In the genomic region with DNA sequence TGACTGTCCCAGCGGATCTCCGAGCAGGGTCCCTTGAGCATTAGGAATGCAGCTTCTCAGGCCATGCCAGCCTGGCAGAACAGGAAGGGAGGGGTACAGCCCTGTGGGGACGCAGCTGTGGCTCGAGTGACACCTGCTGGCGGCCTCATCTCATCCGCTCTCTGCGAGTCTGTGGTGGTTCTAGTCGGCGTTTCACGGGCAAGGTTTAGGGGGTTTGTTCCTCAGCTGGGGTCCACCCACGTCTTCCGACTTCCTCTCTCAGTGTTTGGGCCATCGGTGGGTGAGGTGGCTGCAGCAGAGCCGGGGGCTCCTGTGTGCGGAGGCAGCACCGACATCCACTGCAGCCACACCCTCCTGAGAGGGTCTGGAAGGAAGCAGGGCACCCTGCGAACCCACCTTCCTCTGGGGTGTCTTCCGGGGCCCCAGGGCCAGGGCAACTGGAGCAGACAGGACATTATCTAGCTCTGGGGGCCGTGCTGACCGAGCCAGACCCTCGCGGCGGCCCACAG, we compare ENCODE assay signal across 9 cellular contexts. TPM values are rescaled to one million over a fixed set of nuclear protein-coding genes. Genes with fewer than 3 reads are reported as not detected.
A peak's percentile ranks its signal among the peaks of the same experiment; 100 is the strongest.
DNase-seq lines count a peak whose midpoint lies in the region; ATAC-seq, FAIRE-seq and TF ChIP-seq lines count a peak whose summit lies in the region.
"Had no signal": no experiment of that assay in that cellular context is flagged by ENCODE, and none has a peak within 500 bp of the region (broad histone marks: within the 10 kb centered on the region; RNA-seq: fewer than 3 reads in every experiment).

No MANE protein-coding gene starts in this region.

- no peak overlapping the region for H2BK15ac ChIP-seq in IMR-90 (ENCODE audit: low read depth, low read length)

- CTCF ChIA-PET in IMR-90 (lab: Yijun Ruan, JAX): interaction anchor here (0.6 to 2.8 kb wide), 18 partner anchors 8 to 242 kb away, joined by 3 to 10 read pairs (median 4); no protein-coding TSS in a partner anchor

- ATAC-seq in IMR-90 (ENCODE audit: low read depth) (peak; percentile 77), foreskin keratinocyte (peak; percentile 33)

- H3K79me1 ChIP-seq in IMR-90 (ENCODE audit: low read depth in 1 of 2, low read length in 2 of 2): no peaks in the 10 kb centered on the region

- H4K91ac ChIP-seq in IMR-90 (ENCODE audit: insufficient read depth, low read depth, low read length): no peak overlapping the region

- H4K5ac ChIP-seq in IMR-90 (ENCODE audit: low read depth, low read length): no peak overlapping the region

- peak; percentile 69 for TF ChIP-seq CTCF in D721Med (IDR thresholded peaks at IDR 0.05; ENCODE audit: insufficient read depth, missing control alignments)
- peak; percentile 65 for TF ChIP-seq CTCF in IMR-90 (conservative IDR thresholded peaks at IDR 0.05; ENCODE audit: low read depth, low read length)
- peak; percentile 74 for TF ChIP-seq CTCF in foreskin keratinocyte (conservative IDR thresholded peaks at IDR 0.05)
- peak; percentile 42 for TF ChIP-seq CTCF in parathyroid adenoma (IDR thresholded peaks at IDR 0.05)
- TF ChIP-seq CTCF in tibial nerve (IDR thresholded peaks at IDR 0.05): peak in 4 of 5 experiments; percentile 38 to 57 (median 52)

- WGBS in IMR-90 (ENCODE audit: extremely low coverage in 2 of 2, insufficient read length in 1 of 2), 2 experiments: 35% methylated on average over 3 of the region's 23 CpGs; no CpG with 5 or more reads in 1 of the 2 experiments
- WGBS in tibial nerve, 2 donors: 19 to 42% methylated on average over 8 to 19 of the region's 23 CpGs

- H3K18ac ChIP-seq in IMR-90 (ENCODE audit: low read depth, low read length): no peak overlapping the region

- H3K4me2 ChIP-seq in IMR-90 (ENCODE audit: low read depth, low read length) (peak overlapping the region; percentile 21; the same call in 1 of the 2 replicates), parathyroid adenoma (ENCODE audit: low read length) (no peak overlapping the region)

- H2AFZ ChIP-seq in IMR-90 (replicated peaks; ENCODE audit: low read length, poor library complexity): peak overlapping the region; percentile 70
- peak overlapping the region; percentile 53 for H2AFZ ChIP-seq in parathyroid adenoma

- no peaks in the 10 kb centered on the region for H3K79me2 ChIP-seq in parathyroid adenoma

- DNase-seq in D721Med (ENCODE audit: insufficient read length, low spot score) (no peak), IMR-90 (peak; percentile 19), SJSA1 (ENCODE audit: low read depth in 1 of 2, low spot score in 2 of 2) (peak; percentile 73 to 79), foreskin keratinocyte (peak in 1 of 2 donors; percentile 17), tibial nerve (ENCODE audit: low spot score in 2 of 2) (peak in 1 of 2 donors; percentile 7), KG1 (lab: John Stamatoyannopoulos, UW) (no peak)
- peak; percentile 88 for DNase-seq in activated effector memory CD4-positive, alpha-beta T cell treated with anti-CD3 and anti-CD28 coated beads, Interleukin-2, amount 50 U/mL, for 16 hours

- H2BK5ac ChIP-seq in IMR-90 (ENCODE audit: low read depth, low read length, poor library complexity, severe bottlenecking): no peak overlapping the region

- no peak overlapping the region for H3K56ac ChIP-seq in IMR-90 (ENCODE audit: extremely low read depth, insufficient read depth, low read length)

- intact Hi-C loops in IMR-90 (cut with micrococcal nuclease): loop anchor here (1.0 to 10.0 kb wide), 6 partner anchors 47 to 1071 kb away; a partner anchor contains a TSS

- H3K4ac ChIP-seq in IMR-90 (ENCODE audit: low read depth, low read length): no peak overlapping the region

- H3K9me3 ChIP-seq in IMR-90 (ENCODE audit: control insufficient read depth, insufficient read depth, low read length) (peaks cover 8% of the 10 kb centered on the region), SJSA1 (replicated peaks) (peaks cover 12% of the 10 kb centered on the region), parathyroid adenoma (ENCODE audit: control insufficient read depth, low read length) (no peaks in the 10 kb centered on the region), tibial nerve (peaks cover 0 to 13% (median 0%) of the 10 kb centered on the region in 4 donors)

- TF ChIP-seq EP300 in tibial nerve (IDR thresholded peaks at IDR 0.05): no peak

- H3K27me3 ChIP-seq in IMR-90 (ENCODE audit: control insufficient read depth, insufficient read depth, low read length) (peaks cover 36% of the 10 kb centered on the region), SJSA1 (replicated peaks) (peaks cover 22% of the 10 kb centered on the region), foreskin keratinocyte (peaks cover 51% of the 10 kb centered on the region), parathyroid adenoma (ENCODE audit: control insufficient read depth, insufficient read depth, low read length) (no peaks in the 10 kb centered on the region), tibial nerve (peaks cover 0 to 21% of the 10 kb centered on the region in 2 donors)

- H3K4me3 ChIP-seq in IMR-90 (ENCODE audit: insufficient read depth, low read depth, low read length) (no peak overlapping the region), SJSA1 (peak overlapping the region; percentile 5; the same call in 1 of the 2 replicates), parathyroid adenoma (ENCODE audit: low read depth, low read length) (no peak overlapping the region), tibial nerve (peak overlapping the region in 2 of 4 donors; percentile 4 to 14)

- H3K9me1 ChIP-seq in IMR-90 (ENCODE audit: insufficient read depth, low read length): no peaks in the 10 kb centered on the region

- H2BK120ac ChIP-seq in IMR-90 (ENCODE audit: low read depth, low read length): no peak overlapping the region

- no peak overlapping the region for H4K8ac ChIP-seq in IMR-90 (ENCODE audit: low read depth in 2 of 2, low read length in 2 of 2)

- no peak overlapping the region for H2AK5ac ChIP-seq in IMR-90 (ENCODE audit: low read depth, low read length)

- dilution Hi-C loops in IMR-90 (cut with HindIII; ENCODE audit: low sequenced_read_pairs, unreplicated experiment): no loop called here

- H3K9ac ChIP-seq in IMR-90 (ENCODE audit: low read depth, low read length) (no peak overlapping the region), parathyroid adenoma (no peak overlapping the region)

- peak overlapping the region; percentile 81 for H2AK9ac ChIP-seq in IMR-90 (replicated peaks; ENCODE audit: low read depth, low read length, poor library complexity)

- TF ChIP-seq POLR2A in IMR-90 (IDR thresholded peaks at IDR 0.05; ENCODE audit: low read depth, low read length) (no peak), tibial nerve (IDR thresholded peaks at IDR 0.05) (no peak)

- in situ Hi-C loops in IMR-90 (cut with MboI; ENCODE audit: low sequenced_read_pairs): loop anchor here (5.0 to 10.0 kb wide), 2 partner anchors 218 to 311 kb away; no protein-coding TSS in a partner anchor

- no peaks in the 10 kb centered on the region for H3K36me3 ChIP-seq in IMR-90 (ENCODE audit: control insufficient read depth, insufficient read depth, low read length)
- H3K36me3 ChIP-seq in SJSA1: no peaks in the 10 kb centered on the region
- no peaks in the 10 kb centered on the region for H3K36me3 ChIP-seq in parathyroid adenoma (ENCODE audit: control insufficient read depth, insufficient read depth, low read length)
- no peaks in the 10 kb centered on the region for H3K36me3 ChIP-seq in tibial nerve

- no peak overlapping the region for H3K14ac ChIP-seq in IMR-90 (replicated peaks; ENCODE audit: low read depth, low read length)

- no peaks in the 10 kb centered on the region for H4K20me1 ChIP-seq in IMR-90 (ENCODE audit: insufficient read depth, low read length)

- BruUV-seq in IMR-90 (replicated peaks; lab: Mats Ljungman, UMichigan): no TSS peak

- H3K23ac ChIP-seq in IMR-90 (ENCODE audit: low read depth, low read length): no peak overlapping the region

- FAIRE-seq in D721Med (lab: Jason Lieb, UNC): no peak

- H3K4me1 ChIP-seq in IMR-90 (ENCODE audit: control insufficient read depth, insufficient read depth, low read length) (no peaks in the 10 kb centered on the region), SJSA1 (replicated peaks) (peaks cover 16% of the 10 kb centered on the region), foreskin keratinocyte (no peaks in the 10 kb centered on the region), parathyroid adenoma (peaks cover 9% of the 10 kb centered on the region), tibial nerve (peaks cover 0 to 16% (median 5%) of the 10 kb centered on the region in 4 donors)

- H3K27ac ChIP-seq in IMR-90 (ENCODE audit: insufficient read depth, low read length): no peak overlapping the region
- no peak overlapping the region for H3K27ac ChIP-seq in SJSA1
- H3K27ac ChIP-seq in foreskin keratinocyte: no peak overlapping the region
- H3K27ac ChIP-seq in parathyroid adenoma: no peak overlapping the region
- H3K27ac ChIP-seq in tibial nerve: no peak overlapping the region

- TF ChIP-seq RAD21 in IMR-90 (IDR thresholded peaks at IDR 0.05; ENCODE audit: low read length): peak; percentile 80

- no peak overlapping the region for H2BK20ac ChIP-seq in IMR-90 (ENCODE audit: low read depth, low read length)

- POLR2A ChIA-PET in IMR-90 (lab: Charles Lee; ENCODE audit: unreplicated experiment): no interaction called here

TF ChIP-seq in IMR-90, 13 proteins besides CTCF, POLR2A, EP300 and RAD21:
- TF ChIP-seq MXI1 (IDR thresholded peaks at IDR 0.05; ENCODE audit: borderline replicate concordance, low read depth, low read length): no peak
- peak; percentile 71 for TF ChIP-seq SMC3 (IDR thresholded peaks at IDR 0.05; ENCODE audit: low read depth, low read length)

RNA-seq across cellular contexts. Expression of a gene that starts 33.3 kb away (rescaled TPM):
- total RNA-seq in IMR-90 (2012; rRNA removed): under 0.01 TPM in 1 of 2 replicates, not detected in the other
- polyA plus RNA-seq in IMR-90 (2012; rRNA removed): 0.01 and 0.03 TPM in 2 replicates
- polyA plus RNA-seq in IMR-90 (2012; cell fraction: cytosol; rRNA removed): 0.05 and 0.06 TPM in 2 replicates
- 0.02 and 0.05 TPM in 2 replicates for polyA plus RNA-seq in IMR-90 (2012; cell fraction: nucleus; rRNA removed; ENCODE audit: low replicate concordance)
- 0.11 TPM in 1 of 2 replicates, not detected in the other for total RNA-seq in SJSA1 (2014; rRNA removed; shearing (Covaris generic))
- not detected in 2 replicates for total RNA-seq in foreskin keratinocyte
- polyA plus RNA-seq in foreskin keratinocyte: not detected in 2 replicates
- total RNA-seq in tibial nerve: under 1 TPM in 1 of 4 donors, not detected in 3; 0.39 TPM
- total RNA-seq: activated CD8-positive, alpha-beta memory T cell treated with anti-CD3 and anti-CD28 coated beads for 36 hours had no signal

Comparison
In these comparisons a context has a peak if more than half of its experiments do, and no peak if none do; other contexts are left out.
1. DNase-seq: peak in IMR-90 (single experiment), SJSA1 (2 of 2) and activated effector memory CD4-positive, alpha-beta T cell treated with anti-CD3 and anti-CD28 coated beads, Interleukin-2, amount 50 U/mL, for 16 hours (single experiment); none in D721Med (single experiment) and KG1 (single experiment).
2. Peak in every context shown above with its lines, with median percentiles within 50 percentile points of each other: CTCF ChIP-seq.